Comparison of ENCODE assay signal across 23 cellular contexts in genomic region chr14:101061411-101062064, GRCh38.
A peak's percentile ranks its signal among the peaks of the same experiment; 100 is the strongest.
DNase-seq lines count a peak whose midpoint lies in the region; ATAC-seq and TF ChIP-seq lines count a peak whose summit lies in the region.
"Had no signal": no experiment of that assay in that cellular context is flagged by ENCODE, and none has a peak within 500 bp of the region (broad histone marks: within the 10 kb centered on the region; RNA-seq: fewer than 3 reads in every experiment).

No MANE protein-coding gene starts in this region.

- no peaks in the 10 kb centered on the region for H3K36me3 ChIP-seq in upper lobe of right lung
- H3K36me3 ChIP-seq: BLaER1 treated with 17β-estradiol and CSF1 and Interleukin-3, amounts not matched to agents 10 nM and 100 nM had no signal

- H3K27me3 ChIP-seq in upper lobe of right lung: no peaks in the 10 kb centered on the region
- H3K27me3 ChIP-seq: BLaER1 treated with 17β-estradiol and CSF1 and Interleukin-3, amounts not matched to agents 10 nM and 100 nM had no signal

- H3K4me3 ChIP-seq in upper lobe of right lung: no peak overlapping the region
- H3K4me3 ChIP-seq: BLaER1 treated with 17β-estradiol and CSF1 and Interleukin-3, amounts not matched to agents 10 nM and 100 nM; K562 had no signal

- H3K4me1 Mint-ChIP-seq in glutamatergic neuron (ENCODE audit: low read depth, unreplicated experiment): peaks cover 7% of the 10 kb centered on the region
- H3K4me1 Mint-ChIP-seq in osteocyte (ENCODE audit: unreplicated experiment): peaks cover 27% of the 10 kb centered on the region
- H3K4me1 Mint-ChIP-seq: CD8-positive, alpha-beta memory T cell had no signal

- intact Hi-C loops in Right ventricle myocardium superior (cut with DNase I): no loop called here
- intact Hi-C loops in left cardiac atrium (cut with DNase I): no loop called here
- intact Hi-C loops in upper lobe of right lung (cut with DNase I): no loop called here

- DNase-seq in Right ventricle myocardium superior (peak; percentile 29), left cardiac atrium (no peak), glutamatergic neuron (peak; percentile 8), osteocyte (ENCODE audit: extremely low spot score, unreplicated experiment) (no peak), upper lobe of right lung (peak; percentile 43), SW480 (ENCODE audit: low spot score) (no peak)
- DNase-seq: ACHN, Calu3, DMS153, MM.1S, NCI-H1048, NCI-H1417 treated with DMSO at 0.1 percent for 48 hours, NCI-H187, NCI-H446, NCI-H526, OCI-M1 had no signal

- H3K36me3 Mint-ChIP-seq in glutamatergic neuron (ENCODE audit: unreplicated experiment): peaks cover 25% of the 10 kb centered on the region
- H3K36me3 Mint-ChIP-seq in osteocyte (ENCODE audit: unreplicated experiment): no peaks in the 10 kb centered on the region

- no peak overlapping the region for H3K4me3 Mint-ChIP-seq in glutamatergic neuron (ENCODE audit: unreplicated experiment)
- peak overlapping the region; percentile 38 for H3K4me3 Mint-ChIP-seq in osteocyte (ENCODE audit: unreplicated experiment)
- H3K4me3 Mint-ChIP-seq: CD8-positive, alpha-beta memory T cell had no signal

- no peaks in the 10 kb centered on the region for H3K9me3 ChIP-seq in upper lobe of right lung

- H3K9me3 Mint-ChIP-seq in glutamatergic neuron (ENCODE audit: unreplicated experiment) (peaks cover 15% of the 10 kb centered on the region), osteocyte (ENCODE audit: unreplicated experiment) (peaks cover 14% of the 10 kb centered on the region)

- ATAC-seq in Right ventricle myocardium superior (ENCODE audit: poor library complexity) (no peak), left cardiac atrium (no peak), upper lobe of right lung (no peak), GM19397 (IDR thresholded peaks at IDR 0.05; ENCODE audit: unreplicated experiment) (no peak), HG02798 (IDR thresholded peaks at IDR 0.05; ENCODE audit: poor library complexity, unreplicated experiment) (no peak)
- ATAC-seq: K562, Right ventricle myocardium inferior had no signal

- H3K4me1 ChIP-seq in upper lobe of right lung: no peaks in the 10 kb centered on the region

- H3K27ac Mint-ChIP-seq in glutamatergic neuron (ENCODE audit: unreplicated experiment) (no peak overlapping the region), osteocyte (ENCODE audit: unreplicated experiment) (no peak overlapping the region)
- H3K27ac Mint-ChIP-seq: CD8-positive, alpha-beta memory T cell had no signal

- no peak overlapping the region for H3K27ac ChIP-seq in upper lobe of right lung
- H3K27ac ChIP-seq: 22Rv1; BLaER1 treated with 17β-estradiol and CSF1 and Interleukin-3, amounts not matched to agents 10 nM and 100 nM had no signal

- TF ChIP-seq CTCF in glutamatergic neuron (IDR thresholded peaks at IDR 0.05; ENCODE audit: partially characterized antibody, unreplicated experiment): no peak
- no peak for TF ChIP-seq CTCF in osteocyte (IDR thresholded peaks at IDR 0.05)
- no peak for TF ChIP-seq CTCF in upper lobe of right lung (IDR thresholded peaks at IDR 0.05)

- no peaks in the 10 kb centered on the region for H3K27me3 Mint-ChIP-seq in glutamatergic neuron (ENCODE audit: unreplicated experiment)
- H3K27me3 Mint-ChIP-seq in osteocyte (ENCODE audit: unreplicated experiment): no peaks in the 10 kb centered on the region

Comparison
In these comparisons a context has a peak if more than half of its experiments do, and no peak if none do; other contexts are left out.
1. DNase-seq: peak in Right ventricle myocardium superior (single experiment), glutamatergic neuron (single experiment) and upper lobe of right lung (single experiment); none in left cardiac atrium (single experiment), osteocyte (single experiment) and SW480 (single experiment).